1 cellular context compared by ENCODE assay signal in genomic region chr9:115275753-115276152, GRCh38.
TF ChIP-seq lines count a peak whose summit lies in the region.

No MANE protein-coding gene starts in this region.

TF ChIP-seq in GM23338, 12 proteins besides CTCF, POLR2A, EP300 and RAD21 (continued from another document):
- no peak for TF ChIP-seq ZNF462 (CRISPR knock-in tag; IDR thresholded peaks at IDR 0.05)
- TF ChIP-seq EZH2 (IDR thresholded peaks at IDR 0.05; ENCODE audit: low read depth, unreplicated experiment), result no peak
